In genomic region chr2:151670346-151670745, GRCh38 we compare ENCODE assay signal across 14 cellular contexts.
DNase-seq lines count a peak whose midpoint lies in the region; ATAC-seq and TF ChIP-seq lines count a peak whose summit lies in the region.
"Had no signal": no experiment of that assay in that cellular context is flagged by ENCODE, and none has a peak within 500 bp of the region (broad histone marks: within the 10 kb centered on the region; RNA-seq: fewer than 3 reads in every experiment).

No MANE protein-coding gene starts in this region.

- H3K27ac Mint-ChIP-seq in activated naive CD4-positive, alpha-beta T cell treated with anti-CD3 and anti-CD28 coated beads, Interleukin-2, amount 50 U/mL, for 72 hours: no peak overlapping the region
- H3K27ac Mint-ChIP-seq: activated naive CD4-positive, alpha-beta T cell treated with anti-CD3 and anti-CD28 coated beads, Interleukin-2, amount 10 ng/mL, durations not matched to agents 7 days and 5 days had no signal

- H3K4me3 ChIP-seq in HAP-1: no peak overlapping the region
- H3K4me3 ChIP-seq in skeletal muscle tissue (ENCODE audit: low read length in 3 of 3): no peak overlapping the region
- H3K4me3 ChIP-seq in gastroesophageal sphincter: no peak overlapping the region
- H3K4me3 ChIP-seq: body of pancreas, esophagus muscularis mucosa had no signal

- H3K4me1 ChIP-seq in HAP-1: peaks cover 27% of the 10 kb centered on the region
- H3K4me1 ChIP-seq in skeletal muscle tissue (ENCODE audit: control insufficient read depth in 3 of 3, insufficient read depth in 3 of 3, low read length in 3 of 3): peaks cover 14 to 48% (median 21%) of the 10 kb centered on the region in 3 donors
- H3K4me1 ChIP-seq in gastroesophageal sphincter: no peaks in the 10 kb centered on the region
- H3K4me1 ChIP-seq: body of pancreas had no signal

- H3K9me3 Mint-ChIP-seq in activated naive CD4-positive, alpha-beta T cell treated with anti-CD3 and anti-CD28 coated beads, Interleukin-2, amount 50 U/mL, for 72 hours: no peaks in the 10 kb centered on the region
- H3K9me3 Mint-ChIP-seq: activated naive CD4-positive, alpha-beta T cell treated with anti-CD3 and anti-CD28 coated beads, Interleukin-2, amount 10 ng/mL, durations not matched to agents 7 days and 5 days; CD8-positive, alpha-beta memory T cell had no signal

- peak overlapping the region; percentile 1 for H3K27ac ChIP-seq in skeletal muscle tissue (ENCODE audit: low read depth, low read length)
- no peak overlapping the region for H3K27ac ChIP-seq in gastroesophageal sphincter
- H3K27ac ChIP-seq: body of pancreas, esophagus muscularis mucosa had no signal

- no peak for TF ChIP-seq POLR2A in gastroesophageal sphincter (IDR thresholded peaks at IDR 0.05)

- WGBS in gastroesophageal sphincter (ENCODE audit: low coverage in 1 of 2), 2 donors: 84 to 87% methylated on average over 7 of the region's 7 CpGs

- TF ChIP-seq CTCF in gastroesophageal sphincter (IDR thresholded peaks at IDR 0.05): no peak

- no peaks in the 10 kb centered on the region for H3K27me3 ChIP-seq in HAP-1 (ENCODE audit: low read depth)
- no peaks in the 10 kb centered on the region for H3K27me3 ChIP-seq in skeletal muscle tissue (ENCODE audit: control insufficient read depth in 3 of 3, insufficient read depth in 3 of 3, low read length in 3 of 3)
- no peaks in the 10 kb centered on the region for H3K27me3 ChIP-seq in gastroesophageal sphincter
- H3K27me3 ChIP-seq: body of pancreas, esophagus muscularis mucosa had no signal

- H3K36me3 Mint-ChIP-seq in activated naive CD4-positive, alpha-beta T cell treated with anti-CD3 and anti-CD28 coated beads, Interleukin-2, amount 50 U/mL, for 72 hours: no peaks in the 10 kb centered on the region
- H3K36me3 Mint-ChIP-seq: activated naive CD4-positive, alpha-beta T cell treated with anti-CD3 and anti-CD28 coated beads, Interleukin-2, amount 10 ng/mL, durations not matched to agents 7 days and 5 days; CD8-positive, alpha-beta memory T cell had no signal

- H3K9ac ChIP-seq in skeletal muscle tissue (ENCODE audit: low read depth in 1 of 3, low read length in 3 of 3): no peak overlapping the region

- in situ Hi-C loops in HAP-1 (cut with MboI; ENCODE audit: low sequenced_read_pairs): no loop called here

- no peaks in the 10 kb centered on the region for H3K9me3 ChIP-seq in HAP-1
- no peaks in the 10 kb centered on the region for H3K9me3 ChIP-seq in skeletal muscle tissue (ENCODE audit: control insufficient read depth in 3 of 3, low read length in 3 of 3)
- H3K9me3 ChIP-seq in gastroesophageal sphincter: no peaks in the 10 kb centered on the region
- H3K9me3 ChIP-seq: body of pancreas, esophagus muscularis mucosa had no signal

- DNase-seq in activated naive CD4-positive, alpha-beta T cell treated with anti-CD3 and anti-CD28 coated beads, Interleukin-2, amount 50 U/mL, for 72 hours (ENCODE audit: low spot score in 2 of 2): no peak
- DNase-seq in activated naive CD4-positive, alpha-beta T cell treated with anti-CD3 and anti-CD28 coated beads, Interleukin-2, amount 50 U/mL, for 16 hours: no peak
- DNase-seq in HAP-1 (ENCODE audit: low spot score in 2 of 2) (peak; percentile 26 to 81), NCI-H82 (lab: John Stamatoyannopoulos, UW) (peak; percentile 85), AG08395 (ENCODE audit: low spot score) (no peak)
- DNase-seq: activated naive CD4-positive, alpha-beta T cell treated with anti-CD3 and anti-CD28 coated beads, Interleukin-2, amount 10 ng/mL, durations not matched to agents 7 days and 5 days; body of pancreas; kidney; NCI-H1417 had no signal

- no peak for TF ChIP-seq EP300 in gastroesophageal sphincter (IDR thresholded peaks at IDR 0.05)

- H3K36me3 ChIP-seq in HAP-1 (replicated peaks) (no peaks in the 10 kb centered on the region), skeletal muscle tissue (ENCODE audit: control insufficient read depth in 3 of 3, insufficient read depth in 3 of 3, low read length in 3 of 3) (peaks cover 65 to 88% (median 69%) of the 10 kb centered on the region in 3 donors), gastroesophageal sphincter (no peaks in the 10 kb centered on the region)
- H3K36me3 ChIP-seq: esophagus muscularis mucosa had no signal

- ATAC-seq in activated naive CD4-positive, alpha-beta T cell treated with anti-CD3 and anti-CD28 coated beads, Interleukin-2, amount 50 U/mL, for 72 hours: peak; percentile 59 to 68
- ATAC-seq in gastroesophageal sphincter (no peak), HG02840 (IDR thresholded peaks at IDR 0.05; ENCODE audit: low FRiP score, unreplicated experiment) (no peak)
- ATAC-seq: body of pancreas had no signal

Comparison
In these comparisons a context has a peak if more than half of its experiments do, and no peak if none do; other contexts are left out.
1. ATAC-seq: peak in activated naive CD4-positive, alpha-beta T cell treated with anti-CD3 and anti-CD28 coated beads, Interleukin-2, amount 50 U/mL, for 72 hours (2 of 2); none in gastroesophageal sphincter (single experiment) and HG02840 (single experiment).
2. DNase-seq: peak in HAP-1 (2 of 2) and NCI-H82 (single experiment); none in activated naive CD4-positive, alpha-beta T cell treated with anti-CD3 and anti-CD28 coated beads, Interleukin-2, amount 50 U/mL, for 72 hours (0 of 2), activated naive CD4-positive, alpha-beta T cell treated with anti-CD3 and anti-CD28 coated beads, Interleukin-2, amount 50 U/mL, for 16 hours (single experiment) and AG08395 (single experiment).